ENCODE assay signal across 1 cellular context in genomic region chr7:155589001-155589980, GRCh38.
TF ChIP-seq lines count a peak whose summit lies in the region.

No MANE protein-coding gene starts in this region.

TF ChIP-seq in HepG2, 621 proteins besides CTCF, POLR2A, EP300 and RAD21 (continued from another document):
- TF ChIP-seq LRRFIP1 (CRISPR knock-in tag; conservative IDR thresholded peaks at IDR 0.05) (no peak), SP5 (CRISPR knock-in tag; IDR thresholded peaks at IDR 0.05; ENCODE audit: borderline replicate concordance, low read depth) (no peak), MED8 (CRISPR knock-in tag; IDR thresholded peaks at IDR 0.05; ENCODE audit: insufficient replicate concordance) (no peak)
